Comparison of ENCODE assay signal across 15 cellular contexts in genomic region chr15:88906551-88906950, GRCh38. TPM values are rescaled to one million over a fixed set of nuclear protein-coding genes. Genes with fewer than 3 reads are reported as not detected.
"Had no signal": no experiment of that assay in that cellular context is flagged by ENCODE, and none has a peak within 500 bp of the region (broad histone marks: within the 10 kb centered on the region; RNA-seq: fewer than 3 reads in every experiment).

No MANE protein-coding gene starts in this region.

- H3K9me3 ChIP-seq: prostate gland, stomach, upper lobe of left lung had no signal

- H3K27me3 Mint-ChIP-seq: activated naive CD8-positive, alpha-beta T cell treated with anti-CD3 and anti-CD28 coated beads for 36 hours; effector memory CD8-positive, alpha-beta T cell had no signal

- H3K27ac ChIP-seq: prostate gland, upper lobe of left lung had no signal

- DNase-seq: activated naive CD8-positive, alpha-beta T cell treated with anti-CD3 and anti-CD28 coated beads for 36 hours; amniotic stem cell; effector memory CD8-positive, alpha-beta T cell; mammary epithelial cell; midbrain; stimulated activated CD4-positive, alpha-beta T cell treated with anti-CD3 and anti-CD28 coated beads, Interleukin-4, amount 100 ng/mL, for 24 hours; stomach; upper lobe of left lung had no signal

- H3K27me3 ChIP-seq: cardiac muscle cell, stomach, upper lobe of left lung had no signal

- ATAC-seq: activated CD4-positive, CD25-positive, alpha-beta regulatory T cell treated with anti-CD3 and anti-CD28 coated beads, Interleukin-2, amount 50 U/mL, for 24 hours; effector memory CD8-positive, alpha-beta T cell; left lobe of liver; sciatic nerve; stimulated activated effector memory CD8-positive, alpha-beta T cell treated with anti-CD3 and anti-CD28 coated beads, Interleukin-12 subunit alpha, Interleukin-12 subunit beta, amount 100 ng/mL, for 72 hours had no signal

- H3K9me3 Mint-ChIP-seq: activated naive CD8-positive, alpha-beta T cell treated with anti-CD3 and anti-CD28 coated beads for 36 hours; effector memory CD8-positive, alpha-beta T cell; stimulated activated effector memory CD8-positive, alpha-beta T cell treated with anti-CD3 and anti-CD28 coated beads, Interleukin-12 subunit alpha, Interleukin-12 subunit beta, amount 100 ng/mL, for 72 hours had no signal

- H3K4me3 Mint-ChIP-seq: activated naive CD8-positive, alpha-beta T cell treated with anti-CD3 and anti-CD28 coated beads for 36 hours; effector memory CD8-positive, alpha-beta T cell; stimulated activated effector memory CD8-positive, alpha-beta T cell treated with anti-CD3 and anti-CD28 coated beads, Interleukin-12 subunit alpha, Interleukin-12 subunit beta, amount 100 ng/mL, for 72 hours had no signal

- H3K27ac Mint-ChIP-seq: activated naive CD8-positive, alpha-beta T cell treated with anti-CD3 and anti-CD28 coated beads for 36 hours had no signal

- H3K4me1 ChIP-seq: prostate gland had no signal

- H3K36me3 ChIP-seq: prostate gland had no signal

- H3K4me3 ChIP-seq: cardiac muscle cell, prostate gland, stomach, upper lobe of left lung had no signal

RNA-seq across cellular contexts. Expression of gene HAPLN3, which starts 11.2 kb away (rescaled TPM):
- polyA plus RNA-seq: neural cell had no signal
